ENCODE assay signal across 15 cellular contexts in genomic region chr3:53155763-53156162, GRCh38. TPM values are rescaled to one million over a fixed set of nuclear protein-coding genes. Genes with fewer than 3 reads are reported as not detected.
A peak's percentile ranks its signal among the peaks of the same experiment; 100 is the strongest.
DNase-seq lines count a peak whose midpoint lies in the region; ATAC-seq, FAIRE-seq and TF ChIP-seq lines count a peak whose summit lies in the region.
"Had no signal": no experiment of that assay in that cellular context is flagged by ENCODE, and none has a peak within 500 bp of the region (broad histone marks: within the 10 kb centered on the region; RNA-seq: fewer than 3 reads in every experiment).

No MANE protein-coding gene starts in this region.

- H3K36me3 Mint-ChIP-seq in GM23338 (ENCODE audit: low read depth) = no peaks in the 10 kb centered on the region; the same call in 2 of the 3 replicates
- H3K36me3 Mint-ChIP-seq: activated naive CD8-positive, alpha-beta T cell had no signal

- H3K4me3 ChIP-seq in GM23338 (no peak overlapping the region), PC-9 (peak overlapping the region; percentile 39; the same call in 1 of the 2 replicates), kidney (ENCODE audit: low read length in 2 of 2) (no peak overlapping the region), pancreas (no peak overlapping the region)

- CTCF ChIA-PET in PC-9 (lab: Charles Lee) = interaction anchor here (0.6 kb wide), 1 partner anchor 38 kb away, joined by 4 read pairs; no protein-coding TSS in a partner anchor

- FAIRE-seq in kidney (lab: Jason Lieb, UNC) = no peak
- no peak for FAIRE-seq in pancreas (lab: Jason Lieb, UNC)

- no peaks in the 10 kb centered on the region for H3K79me2 ChIP-seq in GM23338 (replicated peaks; ENCODE audit: insufficient read depth)
- H3K79me2 ChIP-seq in PC-9 (ENCODE audit: low read depth) = no peaks in the 10 kb centered on the region

- H3K9me3 Mint-ChIP-seq in GM23338 = peaks cover 3% of the 10 kb centered on the region; the same call in 1 of the 3 replicates
- H3K9me3 Mint-ChIP-seq: T-helper 1 cell treated with Interleukin-12 subunit alpha and Interleukin-12 subunit beta and Interleukin-4 antibody, amounts not matched to agents 30 μg/mL and 1 μg/mL, for 36 hours had no signal

- H3K27ac ChIP-seq in GM23338 (ENCODE audit: low read depth) (no peak overlapping the region), PC-9 (peak overlapping the region; percentile 82), kidney (ENCODE audit: low read depth in 2 of 2, low read length in 2 of 2) (peak overlapping the region; percentile 11 to 53), pancreas (peak overlapping the region; percentile 49 to 85 (median 66))

- H4K20me1 ChIP-seq in GM23338 (replicated peaks; ENCODE audit: insufficient read depth) = no peaks in the 10 kb centered on the region; the same call in 1 of the 2 replicates
- H4K20me1 ChIP-seq in PC-9 (ENCODE audit: insufficient read depth) = no peaks in the 10 kb centered on the region

- peak overlapping the region; percentile 55; the same call in 1 of the 3 replicates for H3K4me3 Mint-ChIP-seq in GM23338
- H3K4me3 Mint-ChIP-seq: activated naive CD8-positive, alpha-beta T cell; T-helper 1 cell treated with Interleukin-12 subunit alpha and Interleukin-12 subunit beta and Interleukin-4 antibody, amounts not matched to agents 30 μg/mL and 1 μg/mL, for 36 hours had no signal

- peaks cover 6% of the 10 kb centered on the region for H3K27me3 ChIP-seq in GM23338 (ENCODE audit: insufficient read depth)
- H3K27me3 ChIP-seq in PC-9 (ENCODE audit: insufficient read depth, low read depth) = no peaks in the 10 kb centered on the region
- H3K27me3 ChIP-seq in pancreas = no peaks in the 10 kb centered on the region

- no peak overlapping the region for H3K27ac Mint-ChIP-seq in GM23338
- H3K27ac Mint-ChIP-seq: activated naive CD8-positive, alpha-beta T cell; T-helper 1 cell treated with Interleukin-12 subunit alpha and Interleukin-12 subunit beta and Interleukin-4 antibody, amounts not matched to agents 30 μg/mL and 1 μg/mL, for 36 hours had no signal

- DNase-seq in GM23338 (ENCODE audit: low spot score) (no peak), PC-9 (peak; percentile 90 to 91), kidney (peak; percentile 87), pancreas (peak; percentile 79 to 94 (median 92)), dedifferentiated amniotic fluid mesenchymal stem cell (ENCODE audit: extremely low spot score) (no peak), T-helper 9 cell (no peak)
- no peak for DNase-seq in activated CD4-positive, alpha-beta T cell treated with anti-CD3 and anti-CD28 coated beads for 1 hour
- no peak for DNase-seq in activated effector memory CD4-positive, alpha-beta T cell treated with Interleukin-2 at 50 U/mL for 16 hours
- DNase-seq: activated CD4-positive, CD25-positive, alpha-beta regulatory T cell treated with anti-CD3 and anti-CD28 coated beads, Interleukin-2, amount 50 U/mL, for 72 hours; effector CD8-positive, alpha-beta T cell; posterior cingulate gyrus; stimulated activated CD4-positive, alpha-beta T cell treated with anti-CD3 and anti-CD28 coated beads, Interleukin-12 subunit alpha, Interleukin-12 subunit beta, amount 100 ng/mL, for 4 hours; stimulated activated naive CD8-positive, alpha-beta T cell treated with anti-CD3 and anti-CD28 coated beads, Interleukin-15, Interleukin-2, amounts not matched to agents 100 U/mL and 50 U/mL, for 24 hours had no signal

- peaks cover 22% of the 10 kb centered on the region for H3K27me3 Mint-ChIP-seq in GM23338 (ENCODE audit: insufficient read depth, low read depth, poor library complexity)

- H3K4me1 ChIP-seq in GM23338 (ENCODE audit: insufficient read depth) = peaks cover 28% of the 10 kb centered on the region
- peaks cover 97% of the 10 kb centered on the region for H3K4me1 ChIP-seq in PC-9 (replicated peaks; ENCODE audit: insufficient read depth)
- peaks cover 42 to 64% of the 10 kb centered on the region in 2 donors for H3K4me1 ChIP-seq in kidney (ENCODE audit: control insufficient read depth in 1 of 2, insufficient read depth in 1 of 2, low read depth in 1 of 2, low read length in 2 of 2)
- peaks cover 75 to 85% (median 84%) of the 10 kb centered on the region in 3 donors for H3K4me1 ChIP-seq in pancreas

- ATAC-seq in GM23338 (no peak), pancreas (peak; percentile 63 to 76 (median 70))
- ATAC-seq: stimulated activated naive CD8-positive, alpha-beta T cell treated with anti-CD3 and anti-CD28 coated beads, Interleukin-15, Interleukin-2, amounts not matched to agents 100 U/mL and 50 U/mL, for 24 hours had no signal

- no peaks in the 10 kb centered on the region for H3K9me2 ChIP-seq in GM23338 (ENCODE audit: insufficient read depth)
- no peaks in the 10 kb centered on the region for H3K9me2 ChIP-seq in PC-9 (ENCODE audit: insufficient read depth)

- H3K36me3 ChIP-seq in GM23338 (ENCODE audit: insufficient read depth) (no peaks in the 10 kb centered on the region), PC-9 (ENCODE audit: low read depth) (no peaks in the 10 kb centered on the region), kidney (ENCODE audit: control insufficient read depth in 1 of 2, insufficient read depth in 2 of 2, low read length in 2 of 2) (no peaks in the 10 kb centered on the region), pancreas (no peaks in the 10 kb centered on the region)

- 16 to 24% methylated on average over 5 of the region's 5 CpGs for WGBS in pancreas, 2 donors

- H3K9me3 ChIP-seq in PC-9 (ENCODE audit: insufficient read depth, low read depth) (no peaks in the 10 kb centered on the region), kidney (ENCODE audit: control insufficient read depth in 1 of 2, low read length in 2 of 2) (no peaks in the 10 kb centered on the region), pancreas (no peaks in the 10 kb centered on the region)

- H3K4me1 Mint-ChIP-seq in GM23338 = peaks cover 33% of the 10 kb centered on the region

- intact Hi-C loops in PC-9 (cut with micrococcal nuclease; ENCODE audit: unreplicated experiment) = loop anchor here (1.0 to 5.0 kb wide), 3 partner anchors 10 to 102 kb away; partner anchors contain the start of gene TKT
- intact Hi-C loops in kidney (cut with DNase I) = no loop called here
- intact Hi-C loops in pancreas (cut with DNase I) = no loop called here

- TF ChIP-seq CTCF in GM23338 (conservative IDR thresholded peaks at IDR 0.05; ENCODE audit: low read depth in 2 of 2) (no peak), PC-9 (conservative IDR thresholded peaks at IDR 0.05) (no peak), kidney (IDR thresholded peaks at IDR 0.05; ENCODE audit: borderline replicate concordance, extremely low read depth, insufficient read depth) (no peak), pancreas (IDR thresholded peaks at IDR 0.05) (no peak)

- H3K4me2 ChIP-seq in GM23338 (0 out of 2 replicates have a peak overlapping the region, but pooled peaks have one; percentile 77), PC-9 (peak overlapping the region; percentile 81)

- H3K9ac ChIP-seq in kidney (ENCODE audit: low read length in 2 of 2) = no peak overlapping the region

- POLR2A ChIA-PET in PC-9 (lab: Charles Lee; ENCODE audit: unreplicated experiment) = interaction anchor here (0.7 to 0.9 kb wide), 2 partner anchors 10 to 98 kb away, joined by 3 read pairs; no protein-coding TSS in a partner anchor

- H3F3A ChIP-seq in GM23338 (replicated peaks; ENCODE audit: low read depth) = no peaks in the 10 kb centered on the region
- peaks cover 31% of the 10 kb centered on the region for H3F3A ChIP-seq in PC-9 (ENCODE audit: insufficient read depth, low read depth)

- BruUV-seq in PC-9 (replicated peaks; lab: Mats Ljungman, UMichigan) = TSS peak; percentile 67

- H2AFZ ChIP-seq in GM23338 (no peak overlapping the region; the same call in 1 of the 2 replicates), PC-9 (no peak overlapping the region)

TF ChIP-seq in GM23338, 12 proteins besides CTCF, POLR2A, EP300 and RAD21 (continues in another document):
- no peak for TF ChIP-seq JUNB (IDR thresholded peaks at IDR 0.05; ENCODE audit: unreplicated experiment)

RNA-seq across cellular contexts. Expression of gene PRKCD, which starts 5.2 kb away (rescaled TPM):
- total RNA-seq in GM23338 (2014; rRNA removed; shearing (Covaris generic)) = 10.2 and 11.8 TPM in 2 replicates
- polyA plus RNA-seq in GM23338 (2016; fragmentation: Nextera tagmentation; extraction: Ambion mirVana) (11.3 and 12.5 TPM in 2 replicates), kidney (ENCODE audit: insufficient read depth, low read depth, low replicate concordance) (29.1 TPM), pancreas (10 to 100 TPM; 13.4 to 22.6 TPM)
- total RNA-seq in PC-9 (2021) (30.1 and 34.3 TPM in 2 replicates), kidney (26.6 TPM), pancreas (10 to 100 TPM; 10.7 to 32.5 (median 14.6) TPM)

RNA-seq across cellular contexts. Expression of gene RFT1, which starts 25.5 kb away (rescaled TPM):
- total RNA-seq in GM23338 (2014; rRNA removed; shearing (Covaris generic)) = 13.3 and 15.3 TPM in 2 replicates
- polyA plus RNA-seq in GM23338 (2016; fragmentation: Nextera tagmentation; extraction: Ambion mirVana) (11.0 and 11.3 TPM in 2 replicates), kidney (ENCODE audit: insufficient read depth, low read depth, low replicate concordance) (14.7 TPM), pancreas (1 to 10 TPM; 6.9 TPM)
- total RNA-seq in PC-9 (2021) (30.8 and 31.0 TPM in 2 replicates), kidney (22.8 TPM), pancreas (10 to 100 TPM; 10.4 to 20.4 (median 17.8) TPM)

Comparison
In these comparisons a context has a peak if more than half of its experiments do, and no peak if none do; other contexts are left out.
1. DNase-seq: peak in PC-9 (2 of 2), kidney (single experiment) and pancreas (6 of 6); none in GM23338 (single experiment), dedifferentiated amniotic fluid mesenchymal stem cell (single experiment), T-helper 9 cell (single experiment), activated CD4-positive, alpha-beta T cell treated with anti-CD3 and anti-CD28 coated beads for 1 hour (single experiment) and activated effector memory CD4-positive, alpha-beta T cell treated with Interleukin-2 at 50 U/mL for 16 hours (single experiment).